Comparison of ENCODE assay signal across 23 cellular contexts in the genomic region with DNA sequence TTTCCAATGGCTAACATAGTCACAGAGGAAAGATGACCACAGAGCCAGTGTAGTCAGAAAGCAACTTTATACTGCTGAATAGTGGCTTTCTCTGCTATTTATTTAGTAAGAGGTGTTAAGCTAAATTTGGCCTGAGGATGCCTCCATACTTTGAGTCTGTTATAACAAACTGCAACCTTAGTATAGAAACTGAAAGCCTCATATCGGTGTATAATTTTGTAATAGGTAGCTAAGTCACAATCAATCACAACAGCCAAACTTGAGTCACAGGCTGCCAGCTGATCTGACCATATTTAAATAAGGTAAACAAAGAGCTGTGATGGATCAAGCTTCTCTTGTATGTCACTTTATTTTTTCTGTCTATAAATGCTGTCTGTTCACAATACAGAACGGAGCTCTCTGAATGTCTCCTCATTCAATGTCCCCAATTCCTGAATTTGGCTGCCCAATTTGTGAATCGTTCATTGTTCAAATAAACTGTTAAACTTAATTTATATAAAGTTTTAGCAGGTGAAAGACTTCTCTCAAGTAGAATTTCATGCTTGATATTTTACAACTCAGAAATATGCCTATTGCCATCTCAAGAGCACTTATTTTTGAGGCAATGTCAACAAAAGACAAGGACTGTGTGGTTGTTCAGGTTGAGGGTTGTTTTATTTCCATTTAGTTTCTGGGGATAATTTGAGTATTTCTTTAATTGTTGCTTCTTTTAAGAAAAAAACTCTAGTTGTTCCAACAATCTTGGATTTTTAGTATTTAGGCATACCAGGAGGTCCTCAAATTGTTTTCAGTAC.
DNase-seq lines count a peak whose midpoint lies in the region; ATAC-seq, FAIRE-seq and TF ChIP-seq lines count a peak whose summit lies in the region.
"Had no signal": no experiment of that assay in that cellular context is flagged by ENCODE, and none has a peak within 500 bp of the region (broad histone marks: within the 10 kb centered on the region; RNA-seq: fewer than 3 reads in every experiment).

No MANE protein-coding gene starts in this region.

- no peak overlapping the region for H3K27ac ChIP-seq in body of pancreas
- no peak overlapping the region for H3K27ac ChIP-seq in brain microvascular endothelial cell
- H3K27ac ChIP-seq: BLaER1 treated with 17β-estradiol and CSF1 and Interleukin-3, amounts not matched to agents 10 nM and 100 nM; esophagus muscularis mucosa had no signal

- no peaks in the 10 kb centered on the region for H3K27me3 Mint-ChIP-seq in activated T-helper 17 cell treated with anti-CD3 and anti-CD28 coated beads, Interleukin-2, amount 50 U/mL, for 72 hours
- H3K27me3 Mint-ChIP-seq: activated T-cell treated with anti-CD3 and anti-CD28 coated beads, Interleukin-2, amount 50 U/mL, for 24 hours; progenitor cell of endocrine pancreas had no signal

- in situ Hi-C loops in brain microvascular endothelial cell (cut with HindIII; ENCODE audit: low pct_ligation_motif_present, low sequenced_read_pairs), result no loop called here

- peaks cover 7% of the 10 kb centered on the region for H3K36me3 Mint-ChIP-seq in activated T-helper 17 cell treated with anti-CD3 and anti-CD28 coated beads, Interleukin-2, amount 50 U/mL, for 72 hours (ENCODE audit: low read depth)
- H3K36me3 Mint-ChIP-seq: memory B cell had no signal

- DNase-seq in NCI-H1417 (lab: John Stamatoyannopoulos, UW), result peak in 2 of 3 experiments; percentile 35 to 37
- no peak for DNase-seq in NCI-H1417 treated with DMSO at 0.1 percent for 48 hours (lab: John Stamatoyannopoulos, UW)
- no peak for DNase-seq in GM19239 (ENCODE audit: insufficient read length, low spot score)
- DNase-seq in NCI-H2227 (lab: John Stamatoyannopoulos, UW; ENCODE audit: unreplicated experiment), result no peak
- no peak for DNase-seq in body of pancreas
- DNase-seq in brain microvascular endothelial cell, result no peak
- DNase-seq: 8988T; activated CD4-positive, alpha-beta T cell treated with anti-CD3 and anti-CD28 coated beads for 4 hours; activated T-cell treated with anti-CD3 and anti-CD28 coated beads, Interleukin-2, amount 50 U/mL, for 24 hours; DMS 273 treated with DMSO at 0.1 percent for 48 hours; HCEC 1CT; NCI-H446 treated with DMSO at 0.1 percent for 48 hours; nephron progenitor cell; trophoblast cell had no signal

- peak overlapping the region; percentile 9 for H3K4me3 Mint-ChIP-seq in activated T-helper 17 cell treated with anti-CD3 and anti-CD28 coated beads, Interleukin-2, amount 50 U/mL, for 72 hours
- H3K4me3 Mint-ChIP-seq: activated T-cell treated with anti-CD3 and anti-CD28 coated beads, Interleukin-2, amount 50 U/mL, for 24 hours; memory B cell; nephron progenitor cell; T-helper 2 cell treated with Interferon-gamma antibody and Interleukin-4, amounts not matched to agents 5 μg/mL and 100 μg/mL, for 36 hours had no signal

- H3K27me3 ChIP-seq in body of pancreas (no peaks in the 10 kb centered on the region), brain microvascular endothelial cell (replicated peaks) (no peaks in the 10 kb centered on the region)
- H3K27me3 ChIP-seq: BLaER1 treated with 17β-estradiol and CSF1 and Interleukin-3, amounts not matched to agents 10 nM and 100 nM; esophagus muscularis mucosa had no signal

- FAIRE-seq in GM19239 (lab: Jason Lieb, UNC), result peak; percentile 58
- FAIRE-seq: bronchial epithelial cell, HTR-8/SVneo had no signal

- no peak for TF ChIP-seq POLR2A in body of pancreas (IDR thresholded peaks at IDR 0.05)

- H3K4me1 Mint-ChIP-seq in activated T-helper 17 cell treated with anti-CD3 and anti-CD28 coated beads, Interleukin-2, amount 50 U/mL, for 72 hours, result peaks cover 8% of the 10 kb centered on the region
- H3K4me1 Mint-ChIP-seq: nephron progenitor cell had no signal

- H3K4me1 ChIP-seq in body of pancreas, result peaks cover 3% of the 10 kb centered on the region
- H3K4me1 ChIP-seq: BLaER1 treated with 17β-estradiol and CSF1 and Interleukin-3, amounts not matched to agents 10 nM and 100 nM; esophagus muscularis mucosa had no signal

- H3K9me3 Mint-ChIP-seq in activated T-helper 17 cell treated with anti-CD3 and anti-CD28 coated beads, Interleukin-2, amount 50 U/mL, for 72 hours, result peaks cover 14% of the 10 kb centered on the region
- H3K9me3 Mint-ChIP-seq: memory B cell had no signal

- TF ChIP-seq CTCF in body of pancreas (IDR thresholded peaks at IDR 0.05), result no peak
- no peak for TF ChIP-seq CTCF in brain microvascular endothelial cell (IDR thresholded peaks at IDR 0.05; ENCODE audit: low read depth, low read length, missing control alignments)

- H3K4me3 ChIP-seq in body of pancreas, result no peak overlapping the region
- no peak overlapping the region for H3K4me3 ChIP-seq in brain microvascular endothelial cell (ENCODE audit: low read depth, low read length)
- H3K4me3 ChIP-seq: BLaER1 treated with 17β-estradiol and CSF1 and Interleukin-3, amounts not matched to agents 10 nM and 100 nM; esophagus muscularis mucosa had no signal

- H3K9me3 ChIP-seq in body of pancreas, result no peaks in the 10 kb centered on the region
- H3K9me3 ChIP-seq: BLaER1 treated with 17β-estradiol and CSF1 and Interleukin-3, amounts not matched to agents 10 nM and 100 nM; esophagus muscularis mucosa had no signal

- peak; percentile 64 for ATAC-seq in HG03060 (IDR thresholded peaks at IDR 0.05; ENCODE audit: low read depth, unreplicated experiment)
- ATAC-seq in activated T-helper 17 cell treated with anti-CD3 and anti-CD28 coated beads, Interleukin-2, amount 50 U/mL, for 72 hours (replicated peaks), result peak; percentile 98
- ATAC-seq in body of pancreas, result no peak

- no peaks in the 10 kb centered on the region for H3K36me3 ChIP-seq in body of pancreas (replicated peaks in 1 of 2; ENCODE audit: insufficient read depth in 1 of 2, low read depth in 2 of 2)
- H3K36me3 ChIP-seq in brain microvascular endothelial cell (replicated peaks), result no peaks in the 10 kb centered on the region
- H3K36me3 ChIP-seq: BLaER1 treated with 17β-estradiol and CSF1 and Interleukin-3, amounts not matched to agents 10 nM and 100 nM; esophagus muscularis mucosa had no signal

- intact Hi-C loops in body of pancreas (cut with DNase I), result no loop called here

- WGBS in body of pancreas, 2 donors, result 75 to 76% methylated on average over 3 of the region's 3 CpGs

- H3K27ac Mint-ChIP-seq in activated T-helper 17 cell treated with anti-CD3 and anti-CD28 coated beads, Interleukin-2, amount 50 U/mL, for 72 hours, result peak overlapping the region; percentile 54
- H3K27ac Mint-ChIP-seq: activated T-cell treated with anti-CD3 and anti-CD28 coated beads, Interleukin-2, amount 50 U/mL, for 24 hours; memory B cell; nephron progenitor cell; progenitor cell of endocrine pancreas; T-helper 2 cell treated with Interferon-gamma antibody and Interleukin-4, amounts not matched to agents 5 μg/mL and 100 μg/mL, for 36 hours had no signal

Comparison
In these comparisons a context has a peak if more than half of its experiments do, and no peak if none do; other contexts are left out.
1. DNase-seq: peak in NCI-H1417 (2 of 3); none in NCI-H1417 treated with DMSO at 0.1 percent for 48 hours (single experiment), GM19239 (single experiment), NCI-H2227 (single experiment), body of pancreas (0 of 4) and brain microvascular endothelial cell (single experiment).